In the genomic region with DNA sequence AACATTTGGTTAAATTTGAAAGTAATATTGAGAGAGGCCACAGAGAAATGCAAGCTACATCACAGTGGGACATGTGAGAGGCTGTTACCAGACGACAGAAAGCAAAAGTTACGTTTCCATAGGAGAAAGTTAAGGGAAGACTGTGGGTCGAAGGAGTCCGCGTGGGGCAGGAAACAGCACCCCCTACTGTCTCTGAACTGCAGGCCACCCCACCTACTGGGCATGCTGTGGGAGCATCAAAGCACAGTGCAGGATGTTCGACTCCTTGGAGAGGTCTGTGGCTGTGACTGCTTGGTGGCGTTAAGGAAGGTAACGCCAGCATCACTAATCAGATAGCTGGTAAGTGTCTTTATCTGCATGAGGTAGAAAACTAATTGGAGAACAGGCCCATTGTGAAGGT, we compare ENCODE assay signal across 7 cellular contexts.
A peak's percentile ranks its signal among the peaks of the same experiment; 100 is the strongest.
DNase-seq lines count a peak whose midpoint lies in the region; ATAC-seq and TF ChIP-seq lines count a peak whose summit lies in the region.

No MANE protein-coding gene starts in this region.

- H3K9me2 ChIP-seq in GM23338 (ENCODE audit: insufficient read depth) (peaks cover 7% of the 10 kb centered on the region), MM.1S (replicated peaks; ENCODE audit: insufficient read depth, low read length) (no peaks in the 10 kb centered on the region)

- H3K27ac ChIP-seq in GM23338 (ENCODE audit: low read depth): no peak overlapping the region
- no peak overlapping the region for H3K27ac ChIP-seq in MM.1S (ENCODE audit: low read length)
- H3K27ac ChIP-seq in uterus: no peak overlapping the region

- TF ChIP-seq POLR2A in uterus (IDR thresholded peaks at IDR 0.05): no peak

- no peaks in the 10 kb centered on the region for H3F3A ChIP-seq in GM23338 (replicated peaks; ENCODE audit: low read depth)
- H3F3A ChIP-seq in MM.1S (ENCODE audit: insufficient read depth, low read length): no peaks in the 10 kb centered on the region

- H3K27me3 ChIP-seq in GM23338 (ENCODE audit: insufficient read depth) (no peaks in the 10 kb centered on the region), MM.1S (replicated peaks; ENCODE audit: insufficient read depth, low read length) (no peaks in the 10 kb centered on the region), kidney epithelial cell (ENCODE audit: control insufficient read depth, insufficient read depth, low read length) (no peaks in the 10 kb centered on the region), uterus (no peaks in the 10 kb centered on the region)

- H3K27me3 Mint-ChIP-seq in GM23338 (ENCODE audit: insufficient read depth, low read depth, poor library complexity): no peaks in the 10 kb centered on the region
- H3K27me3 Mint-ChIP-seq in activated T-helper 17 cell treated with anti-CD3 and anti-CD28 coated beads, Interleukin-2, amount 50 U/mL, for 72 hours: no peaks in the 10 kb centered on the region

- peaks cover 5% of the 10 kb centered on the region; the same call in 2 of the 3 replicates for H3K9me3 Mint-ChIP-seq in GM23338
- no peaks in the 10 kb centered on the region for H3K9me3 Mint-ChIP-seq in activated T-helper 17 cell treated with anti-CD3 and anti-CD28 coated beads, Interleukin-2, amount 50 U/mL, for 72 hours

- peaks cover 2% of the 10 kb centered on the region for H3K4me1 Mint-ChIP-seq in GM23338
- no peaks in the 10 kb centered on the region for H3K4me1 Mint-ChIP-seq in activated T-helper 17 cell treated with anti-CD3 and anti-CD28 coated beads, Interleukin-2, amount 50 U/mL, for 72 hours

- H3K4me2 ChIP-seq in GM23338 (no peak overlapping the region), MM.1S (ENCODE audit: low read depth, low read length) (no peak overlapping the region)

- H2AFZ ChIP-seq in GM23338 (no peak overlapping the region), MM.1S (ENCODE audit: low read length) (no peak overlapping the region)

- TF ChIP-seq CTCF in GM12875 (IDR thresholded peaks at IDR 0.05; ENCODE audit: borderline replicate concordance, insufficient read depth, low read depth, low read length) (peak; percentile 84), GM23338 (conservative IDR thresholded peaks at IDR 0.05; ENCODE audit: low read depth in 2 of 2) (peak; percentile 91 to 96), MM.1S (IDR thresholded peaks at IDR 0.05; ENCODE audit: low read length) (peak; percentile 10; the same call in 1 of the 2 replicates), kidney epithelial cell (IDR thresholded peaks at IDR 0.05; ENCODE audit: insufficient read depth, low read length, poor library complexity, severe bottlenecking) (peak; percentile 50), uterus (IDR thresholded peaks at IDR 0.05) (peak in 3 of 4 experiments; percentile 13 to 19 (median 18))

- H3K9ac ChIP-seq in MM.1S (ENCODE audit: low read length): no peak overlapping the region

- no peak overlapping the region for H3K4me3 Mint-ChIP-seq in GM23338
- no peak overlapping the region for H3K4me3 Mint-ChIP-seq in activated T-helper 17 cell treated with anti-CD3 and anti-CD28 coated beads, Interleukin-2, amount 50 U/mL, for 72 hours

- H3K4me3 ChIP-seq in GM12875 (ENCODE audit: low read depth, low read length) (no peak overlapping the region), GM23338 (no peak overlapping the region), MM.1S (ENCODE audit: low read length) (no peak overlapping the region), kidney epithelial cell (ENCODE audit: low read depth, low read length) (no peak overlapping the region), uterus (no peak overlapping the region)

- intact Hi-C loops in uterus (cut with DNase I; ENCODE audit: low total_unique reads): no loop called here

- H3K36me3 ChIP-seq in GM23338 (ENCODE audit: insufficient read depth) (no peaks in the 10 kb centered on the region), MM.1S (replicated peaks; ENCODE audit: insufficient read depth, low read length) (no peaks in the 10 kb centered on the region), kidney epithelial cell (ENCODE audit: control insufficient read depth, insufficient read depth, low read length) (no peaks in the 10 kb centered on the region), uterus (no peaks in the 10 kb centered on the region)

- peaks cover 4% of the 10 kb centered on the region; the same call in 1 of the 3 replicates for H3K36me3 Mint-ChIP-seq in GM23338 (ENCODE audit: low read depth)
- H3K36me3 Mint-ChIP-seq in activated T-helper 17 cell treated with anti-CD3 and anti-CD28 coated beads, Interleukin-2, amount 50 U/mL, for 72 hours (ENCODE audit: low read depth): no peaks in the 10 kb centered on the region

- H3K79me2 ChIP-seq in GM23338 (replicated peaks; ENCODE audit: insufficient read depth): no peaks in the 10 kb centered on the region
- H3K79me2 ChIP-seq in MM.1S (ENCODE audit: low read length): no peaks in the 10 kb centered on the region

- no peak overlapping the region for H3K27ac Mint-ChIP-seq in GM23338
- H3K27ac Mint-ChIP-seq in activated T-helper 17 cell treated with anti-CD3 and anti-CD28 coated beads, Interleukin-2, amount 50 U/mL, for 72 hours: no peak overlapping the region

- peak; percentile 73 for DNase-seq in GM23338 (ENCODE audit: low spot score)
- DNase-seq in MM.1S: no peak
- no peak for DNase-seq in kidney epithelial cell (ENCODE audit: low read depth)
- DNase-seq in uterus: no peak
- no peak for DNase-seq in RKO (ENCODE audit: low spot score)

- ATAC-seq in GM23338: peak; percentile 99
- ATAC-seq in activated T-helper 17 cell treated with anti-CD3 and anti-CD28 coated beads, Interleukin-2, amount 50 U/mL, for 72 hours (replicated peaks): peak; percentile 72

- no peaks in the 10 kb centered on the region for H4K20me1 ChIP-seq in GM23338 (replicated peaks; ENCODE audit: insufficient read depth)
- H4K20me1 ChIP-seq in MM.1S (ENCODE audit: insufficient read depth, low read length): no peaks in the 10 kb centered on the region

- H3K9me3 ChIP-seq in MM.1S (replicated peaks; ENCODE audit: insufficient read depth, low read length): no peaks in the 10 kb centered on the region
- no peaks in the 10 kb centered on the region for H3K9me3 ChIP-seq in uterus

- H3K4me1 ChIP-seq in GM23338 (ENCODE audit: insufficient read depth) (no peaks in the 10 kb centered on the region), MM.1S (ENCODE audit: low read length) (no peaks in the 10 kb centered on the region), uterus (no peaks in the 10 kb centered on the region)

TF ChIP-seq in GM23338, 12 proteins besides CTCF, POLR2A, EP300 and RAD21 (continues in another document):
- TF ChIP-seq, protein P1, sequence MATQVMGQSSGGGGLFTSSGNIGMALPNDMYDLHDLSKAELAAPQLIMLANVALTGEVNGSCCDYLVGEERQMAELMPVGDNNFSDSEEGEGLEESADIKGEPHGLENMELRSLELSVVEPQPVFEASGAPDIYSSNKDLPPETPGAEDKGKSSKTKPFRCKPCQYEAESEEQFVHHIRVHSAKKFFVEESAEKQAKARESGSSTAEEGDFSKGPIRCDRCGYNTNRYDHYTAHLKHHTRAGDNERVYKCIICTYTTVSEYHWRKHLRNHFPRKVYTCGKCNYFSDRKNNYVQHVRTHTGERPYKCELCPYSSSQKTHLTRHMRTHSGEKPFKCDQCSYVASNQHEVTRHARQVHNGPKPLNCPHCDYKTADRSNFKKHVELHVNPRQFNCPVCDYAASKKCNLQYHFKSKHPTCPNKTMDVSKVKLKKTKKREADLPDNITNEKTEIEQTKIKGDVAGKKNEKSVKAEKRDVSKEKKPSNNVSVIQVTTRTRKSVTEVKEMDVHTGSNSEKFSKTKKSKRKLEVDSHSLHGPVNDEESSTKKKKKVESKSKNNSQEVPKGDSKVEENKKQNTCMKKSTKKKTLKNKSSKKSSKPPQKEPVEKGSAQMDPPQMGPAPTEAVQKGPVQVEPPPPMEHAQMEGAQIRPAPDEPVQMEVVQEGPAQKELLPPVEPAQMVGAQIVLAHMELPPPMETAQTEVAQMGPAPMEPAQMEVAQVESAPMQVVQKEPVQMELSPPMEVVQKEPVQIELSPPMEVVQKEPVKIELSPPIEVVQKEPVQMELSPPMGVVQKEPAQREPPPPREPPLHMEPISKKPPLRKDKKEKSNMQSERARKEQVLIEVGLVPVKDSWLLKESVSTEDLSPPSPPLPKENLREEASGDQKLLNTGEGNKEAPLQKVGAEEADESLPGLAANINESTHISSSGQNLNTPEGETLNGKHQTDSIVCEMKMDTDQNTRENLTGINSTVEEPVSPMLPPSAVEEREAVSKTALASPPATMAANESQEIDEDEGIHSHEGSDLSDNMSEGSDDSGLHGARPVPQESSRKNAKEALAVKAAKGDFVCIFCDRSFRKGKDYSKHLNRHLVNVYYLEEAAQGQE (IDR thresholded peaks at IDR 0.05; ENCODE audit: unreplicated experiment): no peak

Comparison
In these comparisons a context has a peak if more than half of its experiments do, and no peak if none do; other contexts are left out.
1. CTCF ChIP-seq: peak in every context shown above with its lines; median percentile 94 in GM23338; 84 in GM12875; 50 in kidney epithelial cell; 18 in uterus; 10 in MM.1S.